9 cellular contexts compared by ENCODE assay signal in genomic region chr11:130580372-130580771, GRCh38.
DNase-seq lines count a peak whose midpoint lies in the region; ATAC-seq and TF ChIP-seq lines count a peak whose summit lies in the region.
"Had no signal": no experiment of that assay in that cellular context is flagged by ENCODE, and none has a peak within 500 bp of the region (broad histone marks: within the 10 kb centered on the region; RNA-seq: fewer than 3 reads in every experiment).

No MANE protein-coding gene starts in this region.

- no peaks in the 10 kb centered on the region for H3K27me3 ChIP-seq in mammary epithelial cell (ENCODE audit: insufficient read depth, low read length)

- intact Hi-C loops in mammary epithelial cell (cut with micrococcal nuclease) = loop anchor here (1.0 to 2.0 kb wide), 4 partner anchors 50 to 247 kb away; no protein-coding TSS in a partner anchor

- H3K9me3 ChIP-seq in mammary epithelial cell (replicated peaks; ENCODE audit: insufficient read depth, low read length) = no peaks in the 10 kb centered on the region

- DNase-seq in DMS 273 (lab: John Stamatoyannopoulos, UW; ENCODE audit: unreplicated experiment) (peak; percentile 35), DMS 273 treated with DMSO at 0.1 percent for 48 hours (lab: John Stamatoyannopoulos, UW) (no peak), mammary epithelial cell (peak; percentile 98), kidney glomerular epithelial cell (lab: John Stamatoyannopoulos, UW) (peak; percentile 90)
- DNase-seq in stimulated activated CD4-positive, alpha-beta T cell treated with anti-CD3 and anti-CD28 coated beads, Interleukin-4, amount 100 ng/mL, for 4 hours = no peak
- DNase-seq in stimulated activated naive CD4-positive, alpha-beta T cell treated with Interleukin-2 at 50 U/mL for 16 hours (lab: John Stamatoyannopoulos, UW) = no peak

- H3K27ac ChIP-seq in mammary epithelial cell (ENCODE audit: insufficient read depth, low read depth, low read length) = peak overlapping the region; percentile 96
- peak overlapping the region; percentile 25 for H3K27ac ChIP-seq in urinary bladder (ENCODE audit: low read depth)
- H3K27ac ChIP-seq: 22Rv1 had no signal

- peak overlapping the region; percentile 39 for H2AFZ ChIP-seq in mammary epithelial cell (ENCODE audit: low read depth, low read length)

- no peaks in the 10 kb centered on the region for H3K36me3 ChIP-seq in mammary epithelial cell (ENCODE audit: insufficient read depth, low read length)
- H3K36me3 ChIP-seq in urinary bladder (ENCODE audit: insufficient read depth) = no peaks in the 10 kb centered on the region

- WGBS in mammary epithelial cell (ENCODE audit: low coverage, missing lambda C conversion rate) = 3% methylated on average over 4 of the region's 4 CpGs
- WGBS in urinary bladder = 19% methylated on average over 4 of the region's 4 CpGs

- ATAC-seq in HG02763 (IDR thresholded peaks at IDR 0.05; ENCODE audit: unreplicated experiment) = no peak

- dilution Hi-C loops in mammary epithelial cell (cut with HindIII; ENCODE audit: low sequenced_read_pairs) = no loop called here

- CTCF ChIA-PET in mammary epithelial cell (lab: Charles Lee; ENCODE audit: low non-redundant PET) = no interaction called here

- peak overlapping the region; percentile 70 for H3K9ac ChIP-seq in mammary epithelial cell (ENCODE audit: insufficient read depth, low read length)

- H3K79me2 ChIP-seq in mammary epithelial cell (ENCODE audit: insufficient read depth, low read length) = no peaks in the 10 kb centered on the region

- BruUV-seq in mammary epithelial cell (replicated peaks; lab: Mats Ljungman, UMichigan) = no TSS peak

- in situ Hi-C loops in mammary epithelial cell (cut with MboI; ENCODE audit: low sequenced_read_pairs in 2 of 2) = no loop called here

- no peak for TF ChIP-seq CTCF in mammary epithelial cell (conservative IDR thresholded peaks at IDR 0.05 in 1 of 2, IDR thresholded peaks at IDR 0.05 in 1 of 2; ENCODE audit: extremely low read depth in 1 of 2, insufficient read depth in 1 of 2, low read depth in 1 of 2, low read length in 2 of 2)

- peak overlapping the region; percentile 52 for H3K4me2 ChIP-seq in mammary epithelial cell (ENCODE audit: insufficient read depth, low read depth, low read length)

- H4K20me1 ChIP-seq in mammary epithelial cell (ENCODE audit: insufficient read depth, low read length) = no peaks in the 10 kb centered on the region

- H3K4me1 ChIP-seq in mammary epithelial cell (ENCODE audit: insufficient read depth, low read length) (peaks cover 38% of the 10 kb centered on the region), urinary bladder (ENCODE audit: insufficient read depth) (no peaks in the 10 kb centered on the region)

- H3K4me3 ChIP-seq in mammary epithelial cell (replicated peaks in 1 of 3; ENCODE audit: insufficient read depth in 1 of 3, low read depth in 2 of 3, low read length in 3 of 3) = no peak overlapping the region
- H3K4me3 ChIP-seq in urinary bladder (ENCODE audit: low read depth, low read length) = no peak overlapping the region

Comparison
In these comparisons a context has a peak if more than half of its experiments do, and no peak if none do; other contexts are left out.
1. DNase-seq: peak in DMS 273 (single experiment), mammary epithelial cell (single experiment) and kidney glomerular epithelial cell (single experiment); none in DMS 273 treated with DMSO at 0.1 percent for 48 hours (single experiment), stimulated activated CD4-positive, alpha-beta T cell treated with anti-CD3 and anti-CD28 coated beads, Interleukin-4, amount 100 ng/mL, for 4 hours (0 of 2) and stimulated activated naive CD4-positive, alpha-beta T cell treated with Interleukin-2 at 50 U/mL for 16 hours (single experiment).